Comparison of ENCODE assay signal across 26 cellular contexts in the genomic region with DNA sequence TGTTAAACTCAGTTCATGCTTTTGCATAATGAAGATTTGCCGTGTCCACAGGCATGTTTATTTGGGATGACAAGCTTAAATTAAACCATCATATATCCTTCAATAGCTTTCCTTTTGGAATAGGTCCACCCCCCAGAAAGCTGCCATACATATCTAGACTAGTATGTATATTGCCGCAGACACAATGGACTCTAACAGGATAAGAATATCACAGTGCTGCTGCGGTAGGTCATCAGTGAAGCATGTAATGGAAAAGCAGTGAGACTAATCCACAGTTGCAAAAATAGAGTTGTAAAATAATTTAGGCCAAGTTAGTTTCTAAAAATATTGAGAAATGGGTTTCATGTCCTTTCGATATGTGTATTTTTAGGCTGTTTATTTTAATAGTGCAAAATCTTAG.
"Had no signal": no experiment of that assay in that cellular context is flagged by ENCODE, and none has a peak within 500 bp of the region (broad histone marks: within the 10 kb centered on the region; RNA-seq: fewer than 3 reads in every experiment).

No MANE protein-coding gene starts in this region.

- H3K9me3 ChIP-seq: MG63, Peyer's patch, SK-N-SH had no signal

- H3K4me1 ChIP-seq: Peyer's patch had no signal

- DNase-seq: IMR-90; Karpas-422; KG1; MG63; NCI-H1092; NCI-H1105 treated with DMSO at 0.1 percent for 48 hours; NCI-H1436; NCI-H187; NCI-H2029; NCI-H2081 treated with DMSO at 0.1 percent for 48 hours; NCI-H2171; NCI-H226; NCI-H446; NCI-H510A; NCI-H524 treated with DMSO at 0.1 percent for 48 hours; NCI-H69; NCI-H774; NK-92 treated with Interleukin-12 subunit alpha and Interleukin-12 subunit beta, amount 100 ng/mL, for 24 hours; PC-9; Peyer's patch; Right ventricle myocardium superior; RPMI8226; SIG-M5; SK-N-SH; SW 1271 had no signal

- H3K27ac ChIP-seq: PC-9, Peyer's patch had no signal

- H3K4me2 ChIP-seq: PC-9, SK-N-SH had no signal

- H3K36me3 ChIP-seq: MG63, Peyer's patch had no signal

- H3K4me3 ChIP-seq: MG63, PC-9, Peyer's patch had no signal

- ATAC-seq: HepG2 had no signal

- H2AFZ ChIP-seq: PC-9 had no signal

- H3K9ac ChIP-seq: SK-N-SH had no signal

- H3K27me3 ChIP-seq: MG63, Peyer's patch had no signal
